19 cellular contexts compared by ENCODE assay signal in the genomic region with DNA sequence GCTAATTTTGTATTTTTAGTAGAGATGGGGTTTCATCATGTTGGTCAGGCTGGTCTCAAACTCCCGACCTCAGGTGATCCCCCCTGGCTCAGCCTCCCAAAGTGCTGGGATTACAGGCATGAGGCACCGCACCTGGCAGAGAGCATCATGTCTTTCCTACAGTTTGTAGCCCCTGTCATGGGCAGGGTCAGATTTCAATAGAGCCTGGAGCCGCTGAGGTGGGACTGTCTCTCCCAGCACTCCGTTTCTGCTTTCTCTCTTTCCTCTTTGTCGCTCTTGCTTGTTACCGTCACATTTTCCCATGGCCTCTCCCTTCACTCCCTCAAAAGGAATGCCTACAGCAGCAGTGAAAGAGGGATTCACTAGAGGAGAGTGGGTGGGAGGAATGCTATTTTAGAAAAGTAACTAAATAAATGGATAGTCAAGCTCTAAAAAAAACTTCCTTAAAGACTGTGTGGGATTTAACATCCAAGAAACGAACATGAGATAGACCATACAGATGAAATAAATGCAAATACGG.
"Had no signal": no experiment of that assay in that cellular context is flagged by ENCODE, and none has a peak within 500 bp of the region (broad histone marks: within the 10 kb centered on the region; RNA-seq: fewer than 3 reads in every experiment).

No MANE protein-coding gene starts in this region.

- H3K27me3 ChIP-seq: breast epithelium, colonic mucosa, dorsolateral prefrontal cortex had no signal

- H3K4me1 ChIP-seq: breast epithelium, colonic mucosa, left lung had no signal

- H3K4me3 ChIP-seq: breast epithelium, colonic mucosa, dorsolateral prefrontal cortex, left lung, lung had no signal

- ATAC-seq: activated CD8-positive, alpha-beta T cell treated with anti-CD3 and anti-CD28 coated beads, Interleukin-2, amount 10 ng/mL, durations not matched to agents 7 days and 5 days; activated naive CD8-positive, alpha-beta T cell treated with anti-CD3 and anti-CD28 coated beads, Interleukin-2, amount 50 U/mL, for 24 hours; left lung had no signal

- H3K4me3 Mint-ChIP-seq: activated CD4-positive, alpha-beta T cell treated with anti-CD3 and anti-CD28 coated beads, Interleukin-2, amount 10 ng/mL, durations not matched to agents 7 days and 5 days; activated CD8-positive, alpha-beta T cell treated with anti-CD3 and anti-CD28 coated beads, Interleukin-2, amount 10 ng/mL, durations not matched to agents 7 days and 5 days; activated naive CD8-positive, alpha-beta T cell treated with anti-CD3 and anti-CD28 coated beads, Interleukin-2, amount 50 U/mL, for 24 hours; activated T-helper 1 cell treated with anti-CD3 and anti-CD28 coated beads, Interleukin-12 subunit alpha, Interleukin-12 subunit beta, Interleukin-2, Interleukin-4 antibody, amounts not matched to agents 30 ng/mL and 10 ng/mL and 1 ng/mL, durations not matched to agents 14 hours and 24 hours and 36 hours; central memory CD8-positive, alpha-beta T cell had no signal

- DNase-seq: activated CD4-positive, alpha-beta T cell treated with anti-CD3 and anti-CD28 coated beads, Interleukin-2, amount 10 ng/mL, durations not matched to agents 7 days and 5 days; activated CD4-positive, CD25-positive, alpha-beta regulatory T cell treated with anti-CD3 and anti-CD28 coated beads, Interleukin-2, amount 50 U/mL, for 72 hours; activated CD8-positive, alpha-beta T cell treated with anti-CD3 and anti-CD28 coated beads, Interleukin-2, amount 10 ng/mL, durations not matched to agents 7 days and 5 days; activated gamma-delta T cell; activated naive CD4-positive, alpha-beta T cell treated with anti-CD3 and anti-CD28 coated beads, Interleukin-2, amount 50 U/mL, for 16 hours; activated naive CD8-positive, alpha-beta T cell treated with anti-CD3 and anti-CD28 coated beads, Interleukin-2, amount 50 U/mL, for 24 hours; aorta; colonic mucosa; dorsolateral prefrontal cortex; kidney; left lung; midbrain; retina; stimulated activated CD4-positive, alpha-beta T cell treated with anti-CD3 and anti-CD28 coated beads, Interleukin-4, amount 100 ng/mL, for 24 hours; stimulated activated naive CD4-positive, alpha-beta T cell treated with Interleukin-2 at 50 U/mL for 16 hours had no signal

- H3K9me3 ChIP-seq: breast epithelium, colonic mucosa, left lung had no signal

- H3K36me3 ChIP-seq: breast epithelium, colonic mucosa, left lung had no signal

- H3K4me1 Mint-ChIP-seq: activated CD4-positive, alpha-beta T cell treated with anti-CD3 and anti-CD28 coated beads, Interleukin-2, amount 10 ng/mL, durations not matched to agents 7 days and 5 days; activated naive CD8-positive, alpha-beta T cell treated with anti-CD3 and anti-CD28 coated beads, Interleukin-2, amount 50 U/mL, for 24 hours; central memory CD8-positive, alpha-beta T cell had no signal

- H3K27ac ChIP-seq: breast epithelium, colonic mucosa, left lung had no signal

- H3K27ac Mint-ChIP-seq: activated CD4-positive, alpha-beta T cell treated with anti-CD3 and anti-CD28 coated beads, Interleukin-2, amount 10 ng/mL, durations not matched to agents 7 days and 5 days; activated CD8-positive, alpha-beta T cell treated with anti-CD3 and anti-CD28 coated beads, Interleukin-2, amount 10 ng/mL, durations not matched to agents 7 days and 5 days; activated naive CD8-positive, alpha-beta T cell treated with anti-CD3 and anti-CD28 coated beads, Interleukin-2, amount 50 U/mL, for 24 hours; activated T-helper 1 cell treated with anti-CD3 and anti-CD28 coated beads, Interleukin-12 subunit alpha, Interleukin-12 subunit beta, Interleukin-2, Interleukin-4 antibody, amounts not matched to agents 30 ng/mL and 10 ng/mL and 1 ng/mL, durations not matched to agents 14 hours and 24 hours and 36 hours had no signal

- H3K9me3 Mint-ChIP-seq: activated CD4-positive, alpha-beta T cell treated with anti-CD3 and anti-CD28 coated beads, Interleukin-2, amount 10 ng/mL, durations not matched to agents 7 days and 5 days; activated naive CD8-positive, alpha-beta T cell treated with anti-CD3 and anti-CD28 coated beads, Interleukin-2, amount 50 U/mL, for 24 hours; activated T-helper 1 cell treated with anti-CD3 and anti-CD28 coated beads, Interleukin-12 subunit alpha, Interleukin-12 subunit beta, Interleukin-2, Interleukin-4 antibody, amounts not matched to agents 30 ng/mL and 10 ng/mL and 1 ng/mL, durations not matched to agents 14 hours and 24 hours and 36 hours; central memory CD8-positive, alpha-beta T cell had no signal
